In the genomic region with DNA sequence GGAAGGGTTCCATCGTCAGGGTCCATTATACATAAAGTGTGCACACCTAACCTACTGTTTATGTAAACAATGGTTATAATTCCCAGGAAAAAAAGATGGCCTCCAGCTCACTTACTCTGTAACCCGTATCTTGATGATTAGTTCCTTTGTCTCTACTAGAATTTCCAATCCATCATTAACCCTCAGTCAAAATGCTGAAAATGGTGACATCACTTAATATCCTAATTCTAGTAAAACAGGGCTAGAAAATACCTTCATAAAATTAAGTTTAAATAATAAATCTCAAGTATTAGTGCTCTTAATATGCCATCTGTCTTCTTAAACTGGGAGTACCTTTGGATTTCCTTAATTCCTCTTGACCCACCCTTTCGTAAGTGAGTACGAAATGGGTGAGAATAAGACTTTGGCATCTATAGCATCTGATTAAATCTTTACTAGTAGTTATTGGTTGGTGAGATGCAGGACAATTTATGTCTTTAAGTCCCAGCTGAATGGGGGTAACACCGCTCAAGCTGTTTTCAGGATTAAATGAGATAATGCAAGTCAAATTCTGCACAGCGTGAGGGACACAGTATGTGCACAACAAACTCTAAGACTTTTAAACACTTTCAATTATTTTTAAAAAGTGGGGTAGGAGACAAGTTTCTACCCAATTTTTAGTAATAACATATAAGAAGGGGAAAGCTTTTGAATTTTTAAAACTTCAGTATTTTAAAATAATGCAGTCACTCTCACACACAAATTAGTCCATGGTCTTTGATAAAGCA, we compare ENCODE assay signal across 8 cellular contexts. TPM values are rescaled to one million over a fixed set of nuclear protein-coding genes. Genes with fewer than 3 reads are reported as not detected.
DNase-seq lines count a peak whose midpoint lies in the region; ATAC-seq, FAIRE-seq and TF ChIP-seq lines count a peak whose summit lies in the region.

No MANE protein-coding gene starts in this region.

- peaks cover 1% of the 10 kb centered on the region for H3K27me3 Mint-ChIP-seq in activated CD4-positive, alpha-beta T cell treated with anti-CD3 and anti-CD28 coated beads, Interleukin-2, amount 10 ng/mL, durations not matched to agents 7 days and 5 days

- H3K36me3 Mint-ChIP-seq in activated CD4-positive, alpha-beta T cell treated with anti-CD3 and anti-CD28 coated beads, Interleukin-2, amount 10 ng/mL, durations not matched to agents 7 days and 5 days (ENCODE audit: low read depth) = peaks cover 4% of the 10 kb centered on the region

- H3K27ac ChIP-seq in kidney (ENCODE audit: low read depth in 2 of 2, low read length in 2 of 2) = peak overlapping the region; percentile 74 to 86
- H3K27ac ChIP-seq in testis = peak overlapping the region; percentile 51 to 93

- no peak for TF ChIP-seq POLR2A in testis (IDR thresholded peaks at IDR 0.05)

- H3K27ac Mint-ChIP-seq in activated CD4-positive, alpha-beta T cell treated with anti-CD3 and anti-CD28 coated beads, Interleukin-2, amount 10 ng/mL, durations not matched to agents 7 days and 5 days = peak overlapping the region; percentile 99

- ATAC-seq in HG03442 (IDR thresholded peaks at IDR 0.05; ENCODE audit: unreplicated experiment) (no peak), HG03432 (IDR thresholded peaks at IDR 0.05; ENCODE audit: unreplicated experiment) (no peak)

- H3K36me3 ChIP-seq in adipocyte (ENCODE audit: control insufficient read depth, insufficient read depth, low read length, severe bottlenecking) (no peaks in the 10 kb centered on the region), kidney (ENCODE audit: control insufficient read depth in 1 of 2, insufficient read depth in 2 of 2, low read length in 2 of 2) (no peaks in the 10 kb centered on the region), testis (ENCODE audit: low read depth, missing control alignments) (no peaks in the 10 kb centered on the region)

- POLR2A ChIA-PET in activated CD4-positive, alpha-beta T cell treated with anti-CD3 and anti-CD28 coated beads, Interleukin-2, amount 10 ng/mL, durations not matched to agents 7 days and 5 days (lab: Charles Lee) = no interaction called here

- peak overlapping the region; percentile 94 for H3K9ac ChIP-seq in adipocyte (ENCODE audit: low read length)
- H3K9ac ChIP-seq in kidney (ENCODE audit: low read length in 2 of 2) = peak overlapping the region; percentile 65 to 96

- DNase-seq in activated CD4-positive, alpha-beta T cell treated with anti-CD3 and anti-CD28 coated beads, Interleukin-2, amount 10 ng/mL, durations not matched to agents 7 days and 5 days = no peak
- DNase-seq in activated CD4-positive, alpha-beta T cell treated with anti-CD3 and anti-CD28 coated beads, Interleukin-2, amount 50 U/mL, for 48 hours = no peak
- DNase-seq in adipocyte (ENCODE audit: low read depth) (no peak), kidney (no peak), testis (no peak), H4 (ENCODE audit: low spot score) (no peak)

- H3K27me3 ChIP-seq in adipocyte (replicated peaks; ENCODE audit: control insufficient read depth, insufficient read depth, low read length) (no peaks in the 10 kb centered on the region), testis (no peaks in the 10 kb centered on the region)

- intact Hi-C loops in kidney (cut with DNase I) (no loop called here), testis (cut with DNase I; ENCODE audit: low total_unique reads) (no loop called here)

- CTCF ChIA-PET in activated CD4-positive, alpha-beta T cell treated with anti-CD3 and anti-CD28 coated beads, Interleukin-2, amount 10 ng/mL, durations not matched to agents 7 days and 5 days (lab: Charles Lee) = no interaction called here

- FAIRE-seq in kidney (lab: Jason Lieb, UNC) = no peak

- WGBS in testis, 2 donors = 59 to 64% methylated on average over 6 of the region's 6 CpGs

- H3K9me3 ChIP-seq in adipocyte (ENCODE audit: control insufficient read depth, low read length) (no peaks in the 10 kb centered on the region), kidney (ENCODE audit: control insufficient read depth in 1 of 2, low read length in 2 of 2) (no peaks in the 10 kb centered on the region), testis (no peaks in the 10 kb centered on the region)

- TF ChIP-seq CTCF in kidney (IDR thresholded peaks at IDR 0.05; ENCODE audit: borderline replicate concordance, extremely low read depth, insufficient read depth) = no peak
- no peak for TF ChIP-seq CTCF in testis (IDR thresholded peaks at IDR 0.05)

- H3K4me1 Mint-ChIP-seq in activated CD4-positive, alpha-beta T cell treated with anti-CD3 and anti-CD28 coated beads, Interleukin-2, amount 10 ng/mL, durations not matched to agents 7 days and 5 days = peaks cover 38% of the 10 kb centered on the region

- H3K9me3 Mint-ChIP-seq in activated CD4-positive, alpha-beta T cell treated with anti-CD3 and anti-CD28 coated beads, Interleukin-2, amount 10 ng/mL, durations not matched to agents 7 days and 5 days = no peaks in the 10 kb centered on the region

- H3K4me3 ChIP-seq in adipocyte (ENCODE audit: low read length) (peak overlapping the region; percentile 87), kidney (ENCODE audit: low read length in 2 of 2) (peak overlapping the region; percentile 91 to 97), testis (peak overlapping the region; percentile 84 to 90)

- H3K4me1 ChIP-seq in adipocyte (ENCODE audit: control insufficient read depth, insufficient read depth, low read length) (peaks cover 9% of the 10 kb centered on the region), kidney (ENCODE audit: control insufficient read depth in 1 of 2, insufficient read depth in 1 of 2, low read depth in 1 of 2, low read length in 2 of 2) (peaks cover 10 to 13% of the 10 kb centered on the region in 2 donors), testis (no peaks in the 10 kb centered on the region)

- H3K4me3 Mint-ChIP-seq in activated CD4-positive, alpha-beta T cell treated with anti-CD3 and anti-CD28 coated beads, Interleukin-2, amount 10 ng/mL, durations not matched to agents 7 days and 5 days = peak overlapping the region; percentile 99

RNA-seq across cellular contexts. Expression of a gene that starts 1.6 kb away (rescaled TPM):
- 10 to 100 TPM; 59.4 to 60.1 TPM for total RNA-seq in activated CD4-positive, alpha-beta T cell treated with anti-CD3 and anti-CD28 coated beads, Interleukin-2, amount 10 ng/mL, durations not matched to agents 7 days and 5 days
- 110 TPM for total RNA-seq in kidney
- 314 TPM for polyA plus RNA-seq in kidney (ENCODE audit: insufficient read depth, low read depth, low replicate concordance)
- 100 to 1,000 TPM; 134 to 157 TPM for total RNA-seq in testis
- polyA plus RNA-seq in testis (ENCODE audit: insufficient read depth, low read depth, low replicate concordance) = 132 TPM
- total RNA-seq in H4 (2014; rRNA removed; shearing (Covaris generic)) = 150 and 172 TPM in 2 replicates
